In genomic region chr15:74957301-74958035, GRCh38 we compare ENCODE assay signal across 7 cellular contexts. TPM values are rescaled to one million over a fixed set of nuclear protein-coding genes. Genes with fewer than 3 reads are reported as not detected.
A peak's percentile ranks its signal among the peaks of the same experiment; 100 is the strongest.
DNase-seq lines count a peak whose midpoint lies in the region; ATAC-seq, FAIRE-seq and TF ChIP-seq lines count a peak whose summit lies in the region.

No MANE protein-coding gene starts in this region.

- H3K36me3 Mint-ChIP-seq in GM23338 (ENCODE audit: low read depth), result peaks cover 7% of the 10 kb centered on the region; the same call in 2 of the 3 replicates
- H3K36me3 Mint-ChIP-seq in nephron (ENCODE audit: low read depth), result no peaks in the 10 kb centered on the region

- FAIRE-seq in endothelial cell of umbilical vein (lab: Jason Lieb, UNC), result no peak

- H3K36me3 ChIP-seq in GM23338 (ENCODE audit: insufficient read depth) (no peaks in the 10 kb centered on the region), Panc1 (ENCODE audit: control insufficient read depth, insufficient read depth, low read length) (no peaks in the 10 kb centered on the region), endothelial cell of umbilical vein (ENCODE audit: control insufficient read depth in 2 of 2, extremely low read depth in 1 of 2, insufficient read depth in 2 of 2, low read length in 2 of 2) (no peaks in the 10 kb centered on the region)

- H3K9me2 ChIP-seq in GM23338 (ENCODE audit: insufficient read depth), result no peaks in the 10 kb centered on the region

- no peak overlapping the region for H3K27ac ChIP-seq in GM23338 (ENCODE audit: low read depth)
- H3K27ac ChIP-seq in Panc1 (ENCODE audit: low read length), result peak overlapping the region; percentile 96
- peak overlapping the region; percentile 46 for H3K27ac ChIP-seq in endothelial cell of umbilical vein (ENCODE audit: insufficient read depth, low read depth, low read length)

- H4K20me1 ChIP-seq in GM23338 (replicated peaks; ENCODE audit: insufficient read depth) (peaks cover 13% of the 10 kb centered on the region), endothelial cell of umbilical vein (replicated peaks; ENCODE audit: control insufficient read depth, extremely low read depth, insufficient read depth, low read length) (no peaks in the 10 kb centered on the region)

- POLR2A ChIA-PET in Panc1 (lab: Charles Lee), result interaction anchor here (0.6 to 1.0 kb wide), 9 partner anchors 9 to 276 kb away, joined by 3 to 10 read pairs (median 5); partner anchors contain the start of genes LMAN1L and PPCDC
- POLR2A ChIA-PET in endothelial cell of umbilical vein (lab: Charles Lee), result interaction anchor here (0.5 to 0.7 kb wide), 4 partner anchors 11 to 144 kb away, joined by 3 to 7 read pairs (median 4); no protein-coding TSS in a partner anchor

- H3K27ac Mint-ChIP-seq in GM23338 (no peak overlapping the region), nephron (no peak overlapping the region)

- peak overlapping the region; percentile 100 for H3K4me2 ChIP-seq in GM23338
- H3K4me2 ChIP-seq in endothelial cell of umbilical vein (ENCODE audit: insufficient read depth, low read length), result peak overlapping the region; percentile 89

- intact Hi-C loops in Panc1 (cut with micrococcal nuclease; ENCODE audit: unreplicated experiment) (loop anchor here (5.0 to 10.0 kb wide), 2 partner anchors 183 to 245 kb away; partner anchors contain the start of gene C15orf39), endothelial cell of umbilical vein (cut with micrococcal nuclease) (loop anchor here (2.0 kb wide), 2 partner anchors 19 to 71 kb away; partner anchors contain the start of gene COX5A)

- H3K9me1 ChIP-seq in endothelial cell of umbilical vein (replicated peaks; ENCODE audit: control insufficient read depth, extremely low read depth, insufficient read depth, low read length), result no peaks in the 10 kb centered on the region

- BruUV-seq in Panc1 (replicated peaks; lab: Mats Ljungman, UMichigan) (TSS peak; percentile 61), endothelial cell of umbilical vein (replicated peaks; lab: Mats Ljungman, UMichigan) (no TSS peak)

- dilution Hi-C loops in endothelial cell of umbilical vein (cut with MboI; ENCODE audit: extremely low pct_ligation_motif_present, low sequenced_read_pairs), result no loop called here

- H3K4me1 Mint-ChIP-seq in GM23338 (peaks cover 34% of the 10 kb centered on the region), nephron (peaks cover 20% of the 10 kb centered on the region)

- H3K9ac ChIP-seq in endothelial cell of umbilical vein (replicated peaks; ENCODE audit: extremely low read depth, insufficient read depth, low read length), result peak overlapping the region; percentile 24

- peak overlapping the region; percentile 80 for H3K4me3 ChIP-seq in GM23338
- peak overlapping the region; percentile 79 to 96 for H3K4me3 ChIP-seq in Panc1 (ENCODE audit: low read depth in 2 of 2, low read length in 2 of 2)
- H3K4me3 ChIP-seq in endothelial cell of umbilical vein (replicated peaks in 1 of 3; ENCODE audit: insufficient read depth in 1 of 3, low read depth in 1 of 3, low read length in 3 of 3), result peak overlapping the region; percentile 44 to 56 (median 53)

- TF ChIP-seq POLR2A in endothelial cell of umbilical vein (IDR thresholded peaks at IDR 0.05; ENCODE audit: low read depth, low read length), result no peak

- H3K27me3 Mint-ChIP-seq in GM23338 (ENCODE audit: insufficient read depth, low read depth, poor library complexity) (peaks cover 51% of the 10 kb centered on the region), nephron (ENCODE audit: low read depth) (peaks cover 81% of the 10 kb centered on the region)

- H3K4me3 Mint-ChIP-seq in GM23338 (peak overlapping the region; percentile 75), nephron (peak overlapping the region; percentile 75 to 82 (median 80))

- peaks cover 32% of the 10 kb centered on the region for H3K4me1 ChIP-seq in GM23338 (ENCODE audit: insufficient read depth)
- peaks cover 31% of the 10 kb centered on the region for H3K4me1 ChIP-seq in Panc1 (ENCODE audit: control insufficient read depth, insufficient read depth, low read length)
- H3K4me1 ChIP-seq in endothelial cell of umbilical vein (ENCODE audit: control insufficient read depth, extremely low read depth, insufficient read depth, low read length), result peaks cover 58% of the 10 kb centered on the region

- TF ChIP-seq CTCF in GM23338 (conservative IDR thresholded peaks at IDR 0.05; ENCODE audit: low read depth in 2 of 2), result no peak
- no peak for TF ChIP-seq CTCF in Panc1 (IDR thresholded peaks at IDR 0.05)
- TF ChIP-seq CTCF in endothelial cell of umbilical vein (IDR thresholded peaks at IDR 0.05; ENCODE audit: extremely low read depth in 1 of 2, insufficient read depth in 1 of 2, low read depth in 1 of 2, low read length in 2 of 2), result no peak
- no peak for TF ChIP-seq CTCF in nephron (IDR thresholded peaks at IDR 0.05; ENCODE audit: unreplicated experiment in 3 of 3)

- in situ Hi-C loops in Panc1 (cut with HindIII; ENCODE audit: low pct_unique_long_range_greater_than_20kb, low sequenced_read_pairs), result no loop called here

- CTCF ChIA-PET in Panc1 (lab: Charles Lee) (interaction anchor here (0.6 kb wide), 1 partner anchor 628 kb away, joined by 3 read pairs; no protein-coding TSS in a partner anchor), endothelial cell of umbilical vein (lab: Charles Lee) (interaction anchor here (0.5 to 3.8 kb wide), 16 partner anchors 8 to 350 kb away, joined by 3 to 20 read pairs (median 5); partner anchors contain the start of genes COX5A, CSK, PPCDC and SCAMP5)

- no peaks in the 10 kb centered on the region for H3K9me3 ChIP-seq in Panc1 (ENCODE audit: control insufficient read depth, insufficient read depth, low read depth, low read length)
- H3K9me3 ChIP-seq in endothelial cell of umbilical vein (replicated peaks; ENCODE audit: control insufficient read depth, insufficient read depth, low read length), result no peaks in the 10 kb centered on the region

- DNase-seq in GM23338 (ENCODE audit: low spot score) (peak; percentile 60), Panc1 (ENCODE audit: low read depth, low spot score) (no peak), endothelial cell of umbilical vein (ENCODE audit: low read depth, low spot score) (no peak), NCI-H345 treated with DMSO at 0.1 percent for 48 hours (lab: John Stamatoyannopoulos, UW; ENCODE audit: unreplicated experiment) (no peak)

- H3K9me3 Mint-ChIP-seq in GM23338 (no peaks in the 10 kb centered on the region; the same call in 2 of the 3 replicates), nephron (no peaks in the 10 kb centered on the region)

- H3K79me2 ChIP-seq in GM23338 (replicated peaks; ENCODE audit: insufficient read depth), result peaks cover 12% of the 10 kb centered on the region
- H3K79me2 ChIP-seq in endothelial cell of umbilical vein (ENCODE audit: control insufficient read depth, insufficient read depth, low read length), result peaks cover 15% of the 10 kb centered on the region

- H3K27me3 ChIP-seq in GM23338 (ENCODE audit: insufficient read depth) (peaks cover 62% of the 10 kb centered on the region), Panc1 (ENCODE audit: control insufficient read depth, insufficient read depth, low read length) (no peaks in the 10 kb centered on the region), endothelial cell of umbilical vein (ENCODE audit: control insufficient read depth in 2 of 2, insufficient read depth in 2 of 2, low read length in 2 of 2) (peaks cover 0 to 3% of the 10 kb centered on the region in 2 experiments)

- H2AFZ ChIP-seq in GM23338 (peak overlapping the region; percentile 94), endothelial cell of umbilical vein (ENCODE audit: low read depth, low read length) (peak overlapping the region; percentile 93)

- ATAC-seq in GM23338 (peak; percentile 4), Panc1 (peak; percentile 58), HG03108 (IDR thresholded peaks at IDR 0.05; ENCODE audit: unreplicated experiment) (no peak), HG03196 (IDR thresholded peaks at IDR 0.05; ENCODE audit: unreplicated experiment) (no peak)

- peaks cover 9% of the 10 kb centered on the region; the same call in 1 of the 2 replicates for H3F3A ChIP-seq in GM23338 (replicated peaks; ENCODE audit: low read depth)

RNA-seq across cellular contexts. Expression of gene RPP25, which starts 0.9 kb away (rescaled TPM):
- total RNA-seq in GM23338 (2014; rRNA removed; shearing (Covaris generic)), result 15.8 and 18.8 TPM in 2 replicates
- polyA plus RNA-seq in GM23338 (2016; fragmentation: Nextera tagmentation; extraction: Ambion mirVana), result 14.6 and 14.8 TPM in 2 replicates
- 40.1 TPM for total RNA-seq in Panc1 (2021; ENCODE audit: unreplicated experiment)
- 33.3 TPM for polyA plus RNA-seq in Panc1 (2012; ENCODE audit: insufficient read length)
- total RNA-seq in endothelial cell of umbilical vein, result 13.7 and 13.8 TPM in 2 replicates
- 10.1 and 13.1 TPM in 2 replicates for polyA plus RNA-seq in endothelial cell of umbilical vein
- polyA plus RNA-seq in endothelial cell of umbilical vein (2011; cell fraction: cytosol; rRNA removed), result 7.0 and 7.8 TPM in 2 replicates
- polyA plus RNA-seq in endothelial cell of umbilical vein (2011; cell fraction: nucleus; rRNA removed), result 3.2 and 3.3 TPM in 2 replicates
- 10.1 and 12.0 TPM in 2 replicates for polyA plus RNA-seq in endothelial cell of umbilical vein (2012)
- 4.2 and 5.3 TPM in 2 replicates for polyA minus RNA-seq in endothelial cell of umbilical vein
- 30.5 TPM for polyA minus RNA-seq in endothelial cell of umbilical vein (2011; cell fraction: cytosol; rRNA and poly(A)+ RNA removed)
- 2.4 and 2.7 TPM in 2 replicates for polyA minus RNA-seq in endothelial cell of umbilical vein (2011; cell fraction: nucleus; rRNA and poly(A)+ RNA removed)

RNA-seq across cellular contexts. Expression of gene COX5A, which starts 19.6 kb away (rescaled TPM):
- 190 and 292 TPM in 2 replicates for total RNA-seq in GM23338 (2014; rRNA removed; shearing (Covaris generic))
- 765 and 885 TPM in 2 replicates for polyA plus RNA-seq in GM23338 (2016; fragmentation: Nextera tagmentation; extraction: Ambion mirVana)
- total RNA-seq in Panc1 (2021; ENCODE audit: unreplicated experiment), result 353 TPM
- polyA plus RNA-seq in Panc1 (2012; ENCODE audit: insufficient read length), result 349 TPM
- total RNA-seq in endothelial cell of umbilical vein, result 220 and 232 TPM in 2 replicates
- 102 and 134 TPM in 2 replicates for polyA plus RNA-seq in endothelial cell of umbilical vein
- 233 TPM in 2 replicates for polyA plus RNA-seq in endothelial cell of umbilical vein (2011; cell fraction: cytosol; rRNA removed)
- polyA plus RNA-seq in endothelial cell of umbilical vein (2011; cell fraction: nucleus; rRNA removed), result 90.1 and 97.6 TPM in 2 replicates
- 289 and 323 TPM in 2 replicates for polyA plus RNA-seq in endothelial cell of umbilical vein (2012)
- polyA minus RNA-seq in endothelial cell of umbilical vein, result 31.6 and 42.9 TPM in 2 replicates
- 293 TPM for polyA minus RNA-seq in endothelial cell of umbilical vein (2011; cell fraction: cytosol; rRNA and poly(A)+ RNA removed)
- 10.9 and 20.1 TPM in 2 replicates for polyA minus RNA-seq in endothelial cell of umbilical vein (2011; cell fraction: nucleus; rRNA and poly(A)+ RNA removed)

RNA-seq across cellular contexts. Expression of gene SCAMP5, which starts 37.9 kb away (rescaled TPM):
- total RNA-seq in GM23338 (2014; rRNA removed; shearing (Covaris generic)), result 31.0 and 43.3 TPM in 2 replicates
- polyA plus RNA-seq in GM23338 (2016; fragmentation: Nextera tagmentation; extraction: Ambion mirVana), result 12.8 and 12.9 TPM in 2 replicates
- 11.2 TPM for total RNA-seq in Panc1 (2021; ENCODE audit: unreplicated experiment)
- 13.5 TPM for polyA plus RNA-seq in Panc1 (2012; ENCODE audit: insufficient read length)
- 1.9 and 4.4 TPM in 2 replicates for total RNA-seq in endothelial cell of umbilical vein
- polyA plus RNA-seq in endothelial cell of umbilical vein, result 5.9 and 6.2 TPM in 2 replicates
- 3.3 and 3.4 TPM in 2 replicates for polyA plus RNA-seq in endothelial cell of umbilical vein (2011; cell fraction: cytosol; rRNA removed)
- 4.5 and 5.2 TPM in 2 replicates for polyA plus RNA-seq in endothelial cell of umbilical vein (2011; cell fraction: nucleus; rRNA removed)
- polyA plus RNA-seq in endothelial cell of umbilical vein (2012), result 3.3 and 3.7 TPM in 2 replicates
- 3.2 and 5.8 TPM in 2 replicates for polyA minus RNA-seq in endothelial cell of umbilical vein
- 4.6 TPM for polyA minus RNA-seq in endothelial cell of umbilical vein (2011; cell fraction: cytosol; rRNA and poly(A)+ RNA removed)
- polyA minus RNA-seq in endothelial cell of umbilical vein (2011; cell fraction: nucleus; rRNA and poly(A)+ RNA removed), result 1.0 and 2.9 TPM in 2 replicates

RNA-seq across cellular contexts. Expression of gene FAM219B, which starts 50.8 kb away (rescaled TPM):
- total RNA-seq in GM23338 (2014; rRNA removed; shearing (Covaris generic)), result 53.1 and 61.4 TPM in 2 replicates
- polyA plus RNA-seq in GM23338 (2016; fragmentation: Nextera tagmentation; extraction: Ambion mirVana) (28.2 and 28.8 TPM in 2 replicates), endothelial cell of umbilical vein (55.1 and 57.7 TPM in 2 replicates)
- total RNA-seq in Panc1 (2021; ENCODE audit: unreplicated experiment) (68.6 TPM), endothelial cell of umbilical vein (57.0 and 73.0 TPM in 2 replicates)
- 41.2 TPM for polyA plus RNA-seq in Panc1 (2012; ENCODE audit: insufficient read length)
- polyA plus RNA-seq in endothelial cell of umbilical vein (2011; cell fraction: cytosol; rRNA removed), result 35.9 and 53.0 TPM in 2 replicates
- 219 and 225 TPM in 2 replicates for polyA plus RNA-seq in endothelial cell of umbilical vein (2011; cell fraction: nucleus; rRNA removed)
- polyA plus RNA-seq in endothelial cell of umbilical vein (2012), result 28.2 and 31.1 TPM in 2 replicates
- polyA minus RNA-seq in endothelial cell of umbilical vein, result 45.1 and 46.9 TPM in 2 replicates
- polyA minus RNA-seq in endothelial cell of umbilical vein (2011; cell fraction: cytosol; rRNA and poly(A)+ RNA removed), result 18.2 TPM
- 26.2 and 37.4 TPM in 2 replicates for polyA minus RNA-seq in endothelial cell of umbilical vein (2011; cell fraction: nucleus; rRNA and poly(A)+ RNA removed)

Comparison
In these comparisons a context has a peak if more than half of its experiments do, and no peak if none do; other contexts are left out.
1. ATAC-seq: peak in GM23338 (single experiment) and Panc1 (single experiment); none in HG03108 (single experiment) and HG03196 (single experiment).
2. Peak in every context shown above with its lines, with median percentiles within 50 percentile points of each other: H3K4me3 ChIP-seq.